ENCODE assay signal across 22 cellular contexts in genomic region chr20:35432430-35432735, GRCh38. TPM values are rescaled to one million over a fixed set of nuclear protein-coding genes. Genes with fewer than 3 reads are reported as not detected.
DNase-seq lines count a peak whose midpoint lies in the region; ATAC-seq and TF ChIP-seq lines count a peak whose summit lies in the region.
"Had no signal": no experiment of that assay in that cellular context is flagged by ENCODE, and none has a peak within 500 bp of the region (broad histone marks: within the 10 kb centered on the region; RNA-seq: fewer than 3 reads in every experiment).

No MANE protein-coding gene starts in this region.

- H3K9me3 Mint-ChIP-seq in H9 (no peaks in the 10 kb centered on the region), neural progenitor cell (no peaks in the 10 kb centered on the region)
- no peaks in the 10 kb centered on the region for H3K9me3 Mint-ChIP-seq in activated CD8-positive, alpha-beta memory T cell treated with anti-CD3 and anti-CD28 coated beads, Interleukin-2, amount 10 ng/mL, durations not matched to agents 7 days and 5 days (ENCODE audit: low read depth)
- H3K9me3 Mint-ChIP-seq: activated naive CD4-positive, alpha-beta T cell treated with anti-CD3 and anti-CD28 coated beads, Interleukin-2, amount 50 U/mL, for 24 hours; activated T-cell treated with anti-CD3 and anti-CD28 coated beads, Interleukin-2, amount 50 U/mL, for 72 hours; CD8-positive, alpha-beta T cell; mesothelial cell of epicardium had no signal

- CTCF ChIA-PET in activated CD8-positive, alpha-beta memory T cell treated with anti-CD3 and anti-CD28 coated beads, Interleukin-2, amount 10 ng/mL, durations not matched to agents 7 days and 5 days (lab: Charles Lee) = interaction anchor here (1.0 to 19.6 kb wide), 5 partner anchors 14 to 131 kb away, joined by 3 to 251 read pairs (median 3); no protein-coding TSS in a partner anchor

- no peak overlapping the region for H3K4me2 ChIP-seq in H9 (ENCODE audit: insufficient read depth, insufficient read length, low read length)
- peak overlapping the region; percentile 17 for H3K4me2 ChIP-seq in neural progenitor cell

- no peak overlapping the region for H3K56ac ChIP-seq in H9 (ENCODE audit: insufficient read length, low read depth, low read length)

- H4K20me1 ChIP-seq in H9 (ENCODE audit: control insufficient read depth, insufficient read depth, insufficient read length) = no peaks in the 10 kb centered on the region
- H4K20me1 ChIP-seq in neural progenitor cell (ENCODE audit: low read depth) = no peaks in the 10 kb centered on the region

- no peak overlapping the region for H2BK15ac ChIP-seq in H9 (ENCODE audit: low read depth, low read length)

- H3K79me2 ChIP-seq in H9 (ENCODE audit: insufficient read depth, low read length) (no peaks in the 10 kb centered on the region), neural progenitor cell (ENCODE audit: low read depth) (no peaks in the 10 kb centered on the region)

- no peak overlapping the region for H2BK12ac ChIP-seq in H9 (ENCODE audit: insufficient read length, low read depth, low read length)

- intact Hi-C loops in cardiac septum (cut with DNase I) = no loop called here

- no peak overlapping the region for H4K91ac ChIP-seq in H9 (ENCODE audit: insufficient read length, low read depth, low read length)

- H3K4me3 Mint-ChIP-seq in H9 (no peak overlapping the region), neural progenitor cell (no peak overlapping the region)
- no peak overlapping the region for H3K4me3 Mint-ChIP-seq in activated CD8-positive, alpha-beta memory T cell treated with anti-CD3 and anti-CD28 coated beads, Interleukin-2, amount 10 ng/mL, durations not matched to agents 7 days and 5 days
- H3K4me3 Mint-ChIP-seq: activated naive CD4-positive, alpha-beta T cell treated with anti-CD3 and anti-CD28 coated beads, Interleukin-2, amount 50 U/mL, for 24 hours; activated T-cell treated with anti-CD3 and anti-CD28 coated beads, Interleukin-2, amount 50 U/mL, for 72 hours; CD8-positive, alpha-beta T cell; mesothelial cell of epicardium had no signal

- in situ Hi-C loops in brain microvascular endothelial cell (cut with HindIII; ENCODE audit: low pct_ligation_motif_present, low sequenced_read_pairs) = no loop called here

- no peaks in the 10 kb centered on the region for H3K23me2 ChIP-seq in H9 (ENCODE audit: insufficient read length, low read depth, low read length, poor library complexity, severe bottlenecking)

- H3K36me3 Mint-ChIP-seq in H9 (ENCODE audit: insufficient read depth in 1 of 3, low read depth in 3 of 3) (no peaks in the 10 kb centered on the region), neural progenitor cell (no peaks in the 10 kb centered on the region)
- H3K36me3 Mint-ChIP-seq in activated CD8-positive, alpha-beta memory T cell treated with anti-CD3 and anti-CD28 coated beads, Interleukin-2, amount 10 ng/mL, durations not matched to agents 7 days and 5 days = no peaks in the 10 kb centered on the region
- H3K36me3 Mint-ChIP-seq: activated naive CD4-positive, alpha-beta T cell treated with anti-CD3 and anti-CD28 coated beads, Interleukin-2, amount 50 U/mL, for 24 hours; CD8-positive, alpha-beta T cell; mesothelial cell of epicardium had no signal

- H4K8ac ChIP-seq in H9 (replicated peaks; ENCODE audit: insufficient read length, low read depth, low read length) = no peak overlapping the region

- no peak overlapping the region for H3K18ac ChIP-seq in H9 (ENCODE audit: insufficient read length, low read depth, low read length)

- H3K9ac ChIP-seq in H9 (ENCODE audit: extremely low read depth, insufficient read length, low read length) = no peak overlapping the region
- no peak overlapping the region for H3K9ac ChIP-seq in neural progenitor cell

- no peak overlapping the region for H3K27ac ChIP-seq in H9 (ENCODE audit: insufficient read length, low read depth, low read length)
- no peak overlapping the region for H3K27ac ChIP-seq in brain microvascular endothelial cell
- H3K27ac ChIP-seq in neural progenitor cell = no peak overlapping the region
- H3K27ac ChIP-seq: ascending aorta, esophagus squamous epithelium, spleen had no signal

- H3K27me3 ChIP-seq in H9 (ENCODE audit: insufficient read depth, low read length) (no peaks in the 10 kb centered on the region), brain microvascular endothelial cell (replicated peaks) (no peaks in the 10 kb centered on the region), neural progenitor cell (no peaks in the 10 kb centered on the region)
- H3K27me3 ChIP-seq: ascending aorta, esophagus squamous epithelium, spleen had no signal

- H3K4me3 ChIP-seq in brain microvascular endothelial cell (ENCODE audit: low read depth, low read length) (no peak overlapping the region), neural progenitor cell (no peak overlapping the region)
- H3K4me3 ChIP-seq: ascending aorta, esophagus squamous epithelium, spleen had no signal

- DNase-seq in H9 = no peak
- peak; percentile 52 for DNase-seq in NCI-H69 (lab: John Stamatoyannopoulos, UW)
- DNase-seq in brain microvascular endothelial cell = no peak
- DNase-seq in neural progenitor cell (ENCODE audit: low spot score) = no peak
- DNase-seq in HPDE6-E6E7 (ENCODE audit: extremely low spot score) = no peak
- DNase-seq in activated CD8-positive, alpha-beta memory T cell treated with anti-CD3 and anti-CD28 coated beads, Interleukin-2, amount 10 ng/mL, durations not matched to agents 7 days and 5 days = no peak
- no peak for DNase-seq in NCI-H1417 (lab: John Stamatoyannopoulos, UW)
- no peak for DNase-seq in cardiac septum (ENCODE audit: low spot score)
- DNase-seq: activated T-cell treated with anti-CD3 and anti-CD28 coated beads, Interleukin-2, amount 50 U/mL, for 72 hours; CD8-positive, alpha-beta T cell; DMS79; effector memory CD4-positive, alpha-beta T cell; esophagus squamous epithelium; Karpas-422; NCI-H1417 treated with DMSO at 0.1 percent for 48 hours; OCI-M1; SIG-M5; spleen had no signal

- no peaks in the 10 kb centered on the region; the same call in 1 of the 2 replicates for H3K4me1 ChIP-seq in H9 (ENCODE audit: insufficient read depth, low read length)
- H3K4me1 ChIP-seq in neural progenitor cell = peaks cover 40% of the 10 kb centered on the region
- H3K4me1 ChIP-seq: esophagus squamous epithelium, spleen had no signal

- no peak overlapping the region for H3K23ac ChIP-seq in H9 (ENCODE audit: insufficient read length, low read depth, low read length)

- no peak overlapping the region for H2BK5ac ChIP-seq in H9 (ENCODE audit: insufficient read length, low read length)

- no peaks in the 10 kb centered on the region for H3K9me3 ChIP-seq in H9 (ENCODE audit: control insufficient read depth, low read depth, low read length)
- H3K9me3 ChIP-seq in neural progenitor cell (ENCODE audit: low read depth) = no peaks in the 10 kb centered on the region
- H3K9me3 ChIP-seq: ascending aorta, esophagus squamous epithelium, spleen had no signal

- no peak overlapping the region for H3K14ac ChIP-seq in H9 (ENCODE audit: insufficient read depth, low read length)

- no CpG with 5 or more reads among the region's 1 CpG for WGBS in H9 (ENCODE audit: extremely low coverage, insufficient read length, low lambda C conversion rate)

- no peaks in the 10 kb centered on the region for H3K79me1 ChIP-seq in H9 (ENCODE audit: insufficient read depth, low read depth, low read length, poor library complexity, severe bottlenecking)

- H3K4me1 Mint-ChIP-seq in H9 (peaks cover 14 to 36% of the 10 kb centered on the region in 2 experiments), neural progenitor cell (peaks cover 20% of the 10 kb centered on the region)
- H3K4me1 Mint-ChIP-seq in activated CD8-positive, alpha-beta memory T cell treated with anti-CD3 and anti-CD28 coated beads, Interleukin-2, amount 10 ng/mL, durations not matched to agents 7 days and 5 days = no peaks in the 10 kb centered on the region

- H3K36me3 ChIP-seq in brain microvascular endothelial cell (replicated peaks) (no peaks in the 10 kb centered on the region), neural progenitor cell (no peaks in the 10 kb centered on the region)
- H3K36me3 ChIP-seq: ascending aorta, esophagus squamous epithelium, spleen had no signal

- no peak overlapping the region for H2AFZ ChIP-seq in H9 (ENCODE audit: low read length)
- H2AFZ ChIP-seq in neural progenitor cell (replicated peaks) = peak overlapping the region; percentile 93

- H3T11ph ChIP-seq in H9 (ENCODE audit: low read length) = no peak overlapping the region

- no peaks in the 10 kb centered on the region for H3K27me3 Mint-ChIP-seq in H9 (ENCODE audit: low read depth)
- H3K27me3 Mint-ChIP-seq in neural progenitor cell (ENCODE audit: insufficient read depth, low read depth) = peaks cover 5% of the 10 kb centered on the region
- no peaks in the 10 kb centered on the region for H3K27me3 Mint-ChIP-seq in activated CD8-positive, alpha-beta memory T cell treated with anti-CD3 and anti-CD28 coated beads, Interleukin-2, amount 10 ng/mL, durations not matched to agents 7 days and 5 days
- H3K27me3 Mint-ChIP-seq: activated naive CD4-positive, alpha-beta T cell treated with anti-CD3 and anti-CD28 coated beads, Interleukin-2, amount 50 U/mL, for 24 hours had no signal

- H3K4ac ChIP-seq in H9 (ENCODE audit: low read depth, low read length) = no peak overlapping the region

- H2BK20ac ChIP-seq in H9 (ENCODE audit: low read depth, low read length, poor library complexity, severe bottlenecking) = no peak overlapping the region

- no peak overlapping the region for H2AK5ac ChIP-seq in H9 (ENCODE audit: insufficient read length, low read length)

- peak; percentile 24; the same call in 2 of the 3 replicates for TF ChIP-seq CTCF in H9 (conservative IDR thresholded peaks at IDR 0.05)
- peak; percentile 18 for TF ChIP-seq CTCF in brain microvascular endothelial cell (IDR thresholded peaks at IDR 0.05; ENCODE audit: low read depth, low read length, missing control alignments)
- no peak for TF ChIP-seq CTCF in neural progenitor cell (IDR thresholded peaks at IDR 0.05)

- no peak overlapping the region for H3K27ac Mint-ChIP-seq in H9
- H3K27ac Mint-ChIP-seq in neural progenitor cell = peak overlapping the region; percentile 44
- no peak overlapping the region for H3K27ac Mint-ChIP-seq in activated CD8-positive, alpha-beta memory T cell treated with anti-CD3 and anti-CD28 coated beads, Interleukin-2, amount 10 ng/mL, durations not matched to agents 7 days and 5 days
- H3K27ac Mint-ChIP-seq: activated naive CD4-positive, alpha-beta T cell treated with anti-CD3 and anti-CD28 coated beads, Interleukin-2, amount 50 U/mL, for 24 hours; activated T-cell treated with anti-CD3 and anti-CD28 coated beads, Interleukin-2, amount 50 U/mL, for 72 hours; CD8-positive, alpha-beta T cell; mesothelial cell of epicardium had no signal

- ATAC-seq in activated CD8-positive, alpha-beta memory T cell treated with anti-CD3 and anti-CD28 coated beads, Interleukin-2, amount 10 ng/mL, durations not matched to agents 7 days and 5 days = no peak
- ATAC-seq: activated T-cell treated with anti-CD3 and anti-CD28 coated beads, Interleukin-2, amount 50 U/mL, for 72 hours; CD8-positive, alpha-beta T cell had no signal

- H3F3A ChIP-seq in neural progenitor cell (ENCODE audit: low read depth) = no peaks in the 10 kb centered on the region

- no peak overlapping the region for H2BK120ac ChIP-seq in H9 (ENCODE audit: low read depth, low read length, poor library complexity, severe bottlenecking)

- no peak overlapping the region for H4K5ac ChIP-seq in H9 (ENCODE audit: insufficient read length, low read depth, low read length)

RNA-seq across cellular contexts. Expression of gene GDF5, which starts 5.6 kb away (rescaled TPM):
- total RNA-seq in H9 (2021) (not detected in 2 replicates), neural progenitor cell (ENCODE audit: low replicate concordance) (0.28 and 0.43 TPM in 2 replicates), cardiac septum (not detected)
- total RNA-seq in activated CD8-positive, alpha-beta memory T cell treated with anti-CD3 and anti-CD28 coated beads, Interleukin-2, amount 10 ng/mL, durations not matched to agents 7 days and 5 days = under 1 TPM in 1 of 2 experiments, not detected in 1; 0.12 TPM
- total RNA-seq: activated T-cell treated with anti-CD3 and anti-CD28 coated beads, Interleukin-2, amount 50 U/mL, for 72 hours; CD8-positive, alpha-beta T cell; HT-29; spleen had no signal

RNA-seq across cellular contexts. Expression of gene UQCC1, which starts 20.6 kb away (rescaled TPM):
- total RNA-seq in H9 (2021) = 43.4 and 56.5 TPM in 2 replicates
- 49.4 and 51.6 TPM in 2 replicates for total RNA-seq in neural progenitor cell (ENCODE audit: low replicate concordance)
- total RNA-seq in activated CD8-positive, alpha-beta memory T cell treated with anti-CD3 and anti-CD28 coated beads, Interleukin-2, amount 10 ng/mL, durations not matched to agents 7 days and 5 days = 10 to 100 TPM; 64.5 to 73.1 TPM
- 71.0 TPM for total RNA-seq in cardiac septum

RNA-seq across cellular contexts. Expression of gene CEP250, which starts 23.0 kb away (rescaled TPM):
- total RNA-seq in H9 (2021) = 29.8 and 33.9 TPM in 2 replicates
- 33.0 and 55.4 TPM in 2 replicates for total RNA-seq in neural progenitor cell (ENCODE audit: low replicate concordance)
- total RNA-seq in activated CD8-positive, alpha-beta memory T cell treated with anti-CD3 and anti-CD28 coated beads, Interleukin-2, amount 10 ng/mL, durations not matched to agents 7 days and 5 days = 10 to 100 TPM; 68.6 to 86.9 TPM
- 14.9 TPM for total RNA-seq in cardiac septum
